ENCODE assay signal across 12 cellular contexts in the genomic region with DNA sequence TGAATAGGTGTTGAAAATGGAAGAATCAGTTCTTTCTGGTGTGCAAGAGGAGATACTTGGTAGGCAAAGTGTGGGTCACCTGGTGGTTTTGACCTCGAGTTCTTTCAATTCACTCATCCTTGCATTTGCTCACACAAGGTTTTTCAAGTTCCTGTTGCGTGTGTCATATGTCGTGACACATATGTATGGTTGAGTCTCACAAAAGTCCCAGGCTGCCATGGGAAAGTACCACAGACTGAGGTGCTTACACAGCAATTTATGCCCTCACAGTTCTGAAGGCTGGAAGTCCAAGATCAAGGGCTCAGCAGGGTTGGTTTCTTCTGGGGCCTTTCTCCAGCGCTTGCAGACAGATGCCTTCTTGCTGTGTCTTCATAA.
DNase-seq lines count a peak whose midpoint lies in the region; ATAC-seq and TF ChIP-seq lines count a peak whose summit lies in the region.
"Had no signal": no experiment of that assay in that cellular context is flagged by ENCODE, and none has a peak within 500 bp of the region (broad histone marks: within the 10 kb centered on the region; RNA-seq: fewer than 3 reads in every experiment).

No MANE protein-coding gene starts in this region.

- peak; percentile 58 for DNase-seq in activated CD4-positive, alpha-beta T cell treated with anti-CD3 and anti-CD28 coated beads for 48 hours
- DNase-seq in activated CD4-positive, alpha-beta T cell treated with anti-CD3 and anti-CD28 coated beads for 1 hour = no peak
- DNase-seq in stimulated activated CD4-positive, alpha-beta T cell treated with anti-CD3 and anti-CD28 coated beads, Interleukin-4, amount 100 ng/mL, for 24 hours = peak; percentile 70
- DNase-seq in spleen (no peak), SIG-M5 (lab: John Stamatoyannopoulos, UW) (no peak), uterus (no peak)
- DNase-seq: NCI-H1092, PC-3, tibial artery had no signal

- H3K27me3 Mint-ChIP-seq in activated T-helper 17 cell treated with anti-CD3 and anti-CD28 coated beads, Interleukin-2, amount 50 U/mL, for 72 hours = no peaks in the 10 kb centered on the region

- peak; percentile 31 for ATAC-seq in HG02884 (IDR thresholded peaks at IDR 0.05; ENCODE audit: unreplicated experiment)
- peak; percentile 88 for ATAC-seq in activated T-helper 17 cell treated with anti-CD3 and anti-CD28 coated beads, Interleukin-2, amount 50 U/mL, for 72 hours (replicated peaks)
- ATAC-seq: A549, PC-3 had no signal

- no peak for TF ChIP-seq POLR2A in spleen (IDR thresholded peaks at IDR 0.05)
- no peak for TF ChIP-seq POLR2A in uterus (IDR thresholded peaks at IDR 0.05)

- H3K36me3 ChIP-seq in spleen (peaks cover 0 to 3% (median 0%) of the 10 kb centered on the region in 6 donors), uterus (no peaks in the 10 kb centered on the region)
- H3K36me3 ChIP-seq: tibial artery had no signal

- H3K4me3 Mint-ChIP-seq in activated T-helper 17 cell treated with anti-CD3 and anti-CD28 coated beads, Interleukin-2, amount 50 U/mL, for 72 hours = peak overlapping the region; percentile 62

- intact Hi-C loops in spleen (cut with DNase I; ENCODE audit: low total_unique reads) = no loop called here
- intact Hi-C loops in uterus (cut with DNase I; ENCODE audit: low total_unique reads) = no loop called here

- peaks cover 66% of the 10 kb centered on the region for H3K4me1 Mint-ChIP-seq in activated T-helper 17 cell treated with anti-CD3 and anti-CD28 coated beads, Interleukin-2, amount 50 U/mL, for 72 hours

- H3K4me1 ChIP-seq in spleen (peaks cover 18 to 97% (median 82%) of the 10 kb centered on the region in 6 donors), uterus (no peaks in the 10 kb centered on the region)
- H3K4me1 ChIP-seq: A549 had no signal

- H3K36me3 Mint-ChIP-seq in activated T-helper 17 cell treated with anti-CD3 and anti-CD28 coated beads, Interleukin-2, amount 50 U/mL, for 72 hours (ENCODE audit: low read depth) = peaks cover 86% of the 10 kb centered on the region

- H3K27ac Mint-ChIP-seq in activated T-helper 17 cell treated with anti-CD3 and anti-CD28 coated beads, Interleukin-2, amount 50 U/mL, for 72 hours = peak overlapping the region; percentile 93

- H3K27ac ChIP-seq in spleen = peak overlapping the region in 3 of 8 donors; percentile 6 to 54 (median 32)
- no peak overlapping the region for H3K27ac ChIP-seq in uterus
- H3K27ac ChIP-seq: A549, tibial artery had no signal

- WGBS in spleen, 5 donors = 58 to 69% (median 62%) methylated on average over 4 of the region's 4 CpGs

- TF ChIP-seq CTCF in spleen (IDR thresholded peaks at IDR 0.05 in 8 of 11, conservative IDR thresholded peaks at IDR 0.05 in 3 of 11) = no peak
- no peak for TF ChIP-seq CTCF in uterus (IDR thresholded peaks at IDR 0.05)

- H3K4me3 ChIP-seq in spleen (no peak overlapping the region), uterus (no peak overlapping the region)
- H3K4me3 ChIP-seq: A549, tibial artery had no signal

- no peaks in the 10 kb centered on the region for H3K9me3 ChIP-seq in spleen
- H3K9me3 ChIP-seq in uterus = no peaks in the 10 kb centered on the region
- H3K9me3 ChIP-seq: A549, tibial artery had no signal

- H3K9me3 Mint-ChIP-seq in activated T-helper 17 cell treated with anti-CD3 and anti-CD28 coated beads, Interleukin-2, amount 50 U/mL, for 72 hours = no peaks in the 10 kb centered on the region

- H3K27me3 ChIP-seq in spleen (replicated peaks in 1 of 7) = no peaks in the 10 kb centered on the region
- H3K27me3 ChIP-seq in uterus = no peaks in the 10 kb centered on the region
- H3K27me3 ChIP-seq: tibial artery had no signal

Comparison
In these comparisons a context has a peak if more than half of its experiments do, and no peak if none do; other contexts are left out.
1. DNase-seq: peak in activated CD4-positive, alpha-beta T cell treated with anti-CD3 and anti-CD28 coated beads for 48 hours (single experiment) and stimulated activated CD4-positive, alpha-beta T cell treated with anti-CD3 and anti-CD28 coated beads, Interleukin-4, amount 100 ng/mL, for 24 hours (single experiment); none in activated CD4-positive, alpha-beta T cell treated with anti-CD3 and anti-CD28 coated beads for 1 hour (single experiment), spleen (single experiment), SIG-M5 (single experiment) and uterus (0 of 2).